In genomic region chr17:30116345-30116660, GRCh38 we compare ENCODE assay signal across 8 cellular contexts. TPM values are rescaled to one million over a fixed set of nuclear protein-coding genes. Genes with fewer than 3 reads are reported as not detected.
DNase-seq lines count a peak whose midpoint lies in the region; ATAC-seq, FAIRE-seq and TF ChIP-seq lines count a peak whose summit lies in the region.

No MANE protein-coding gene starts in this region.

- WGBS in thymus, result 11% methylated on average over 10 of the region's 10 CpGs

- no peaks in the 10 kb centered on the region for H3K9me3 ChIP-seq in kidney (ENCODE audit: control insufficient read depth in 1 of 2, low read length in 2 of 2)
- no peaks in the 10 kb centered on the region for H3K9me3 ChIP-seq in thymus (ENCODE audit: control insufficient read depth)

- no peak for ATAC-seq in HG03571 (IDR thresholded peaks at IDR 0.05; ENCODE audit: unreplicated experiment)

- peak overlapping the region; percentile 97 for H3K27ac Mint-ChIP-seq in T-helper 2 cell treated with Interferon-gamma antibody and Interleukin-4, amounts not matched to agents 5 μg/mL and 100 μg/mL, for 36 hours
- H3K27ac Mint-ChIP-seq in activated naive CD8-positive, alpha-beta T cell treated with anti-CD3 and anti-CD28 coated beads for 36 hours, result peak overlapping the region; percentile 98

- H3K36me3 Mint-ChIP-seq in T-helper 2 cell treated with Interferon-gamma antibody and Interleukin-4, amounts not matched to agents 5 μg/mL and 100 μg/mL, for 36 hours (ENCODE audit: low read depth), result peaks cover 25% of the 10 kb centered on the region
- H3K36me3 Mint-ChIP-seq in activated naive CD8-positive, alpha-beta T cell treated with anti-CD3 and anti-CD28 coated beads for 36 hours, result peaks cover 26% of the 10 kb centered on the region

- no peak for FAIRE-seq in kidney (lab: Jason Lieb, UNC)

- H3K4me1 ChIP-seq in kidney (ENCODE audit: control insufficient read depth in 1 of 2, insufficient read depth in 1 of 2, low read depth in 1 of 2, low read length in 2 of 2) (peaks cover 0 to 7% of the 10 kb centered on the region in 2 donors), thymus (ENCODE audit: control insufficient read depth, insufficient read depth, low read length) (no peaks in the 10 kb centered on the region)

- intact Hi-C loops in kidney (cut with DNase I), result no loop called here

- DNase-seq in T-helper 2 cell treated with Interferon-gamma antibody and Interleukin-4, amounts not matched to agents 5 μg/mL and 100 μg/mL, for 36 hours (ENCODE audit: low spot score), result no peak
- DNase-seq in T-helper 2 cell (no peak), kidney (no peak)
- no peak for DNase-seq in activated naive CD8-positive, alpha-beta T cell treated with anti-CD3 and anti-CD28 coated beads for 36 hours
- no peak for DNase-seq in activated CD4-positive, alpha-beta T cell treated with anti-CD3 and anti-CD28 coated beads for 1 hour
- DNase-seq in stimulated activated CD4-positive, alpha-beta T cell treated with anti-CD3 and anti-CD28 coated beads, Interleukin-1b, Interleukin-23, amount 100 ng/mL, for 48 hours, result no peak

- peaks cover 44% of the 10 kb centered on the region for H3K4me1 Mint-ChIP-seq in T-helper 2 cell treated with Interferon-gamma antibody and Interleukin-4, amounts not matched to agents 5 μg/mL and 100 μg/mL, for 36 hours (ENCODE audit: low read depth)
- H3K4me1 Mint-ChIP-seq in activated naive CD8-positive, alpha-beta T cell treated with anti-CD3 and anti-CD28 coated beads for 36 hours, result peaks cover 46% of the 10 kb centered on the region

- H3K36me3 ChIP-seq in kidney (ENCODE audit: control insufficient read depth in 1 of 2, insufficient read depth in 2 of 2, low read length in 2 of 2) (no peaks in the 10 kb centered on the region), thymus (ENCODE audit: control insufficient read depth, insufficient read depth) (no peaks in the 10 kb centered on the region)

- peak overlapping the region; percentile 93 to 94 for H3K4me3 ChIP-seq in kidney (ENCODE audit: low read length in 2 of 2)
- H3K4me3 ChIP-seq in thymus (ENCODE audit: low read length), result peak overlapping the region; percentile 66

- no peaks in the 10 kb centered on the region for H3K9me3 Mint-ChIP-seq in T-helper 2 cell treated with Interferon-gamma antibody and Interleukin-4, amounts not matched to agents 5 μg/mL and 100 μg/mL, for 36 hours
- no peaks in the 10 kb centered on the region for H3K9me3 Mint-ChIP-seq in activated naive CD8-positive, alpha-beta T cell treated with anti-CD3 and anti-CD28 coated beads for 36 hours

- H3K27me3 Mint-ChIP-seq in T-helper 2 cell treated with Interferon-gamma antibody and Interleukin-4, amounts not matched to agents 5 μg/mL and 100 μg/mL, for 36 hours (ENCODE audit: low read depth), result no peaks in the 10 kb centered on the region
- no peaks in the 10 kb centered on the region for H3K27me3 Mint-ChIP-seq in activated naive CD8-positive, alpha-beta T cell treated with anti-CD3 and anti-CD28 coated beads for 36 hours

- peak overlapping the region; percentile 92 to 99 for H3K9ac ChIP-seq in kidney (ENCODE audit: low read length in 2 of 2)

- no peaks in the 10 kb centered on the region for H3K27me3 ChIP-seq in thymus (ENCODE audit: control insufficient read depth, insufficient read depth)

- H3K27ac ChIP-seq in kidney (ENCODE audit: low read depth in 2 of 2, low read length in 2 of 2) (peak overlapping the region; percentile 97 to 98), thymus (ENCODE audit: low read depth) (peak overlapping the region; percentile 96)

- no peak for TF ChIP-seq CTCF in kidney (IDR thresholded peaks at IDR 0.05; ENCODE audit: borderline replicate concordance, extremely low read depth, insufficient read depth)

- peak overlapping the region; percentile 91 for H3K4me3 Mint-ChIP-seq in T-helper 2 cell treated with Interferon-gamma antibody and Interleukin-4, amounts not matched to agents 5 μg/mL and 100 μg/mL, for 36 hours
- peak overlapping the region; percentile 95 for H3K4me3 Mint-ChIP-seq in activated naive CD8-positive, alpha-beta T cell treated with anti-CD3 and anti-CD28 coated beads for 36 hours

RNA-seq across cellular contexts. Expression of gene NSRP1, which starts 0.3 kb away (rescaled TPM):
- total RNA-seq in activated naive CD8-positive, alpha-beta T cell treated with anti-CD3 and anti-CD28 coated beads for 36 hours, result 10 to 100 TPM; 26.1 to 29.7 TPM
- total RNA-seq in kidney, result 40.2 TPM
- polyA plus RNA-seq in kidney (ENCODE audit: insufficient read depth, low read depth, low replicate concordance) (17.2 TPM), thymus (34.3 TPM)
